8 cellular contexts compared by ENCODE assay signal in genomic region chr10:70106958-70107791, GRCh38. TPM values are rescaled to one million over a fixed set of nuclear protein-coding genes. Genes with fewer than 3 reads are reported as not detected.
DNase-seq lines count a peak whose midpoint lies in the region; ATAC-seq and TF ChIP-seq lines count a peak whose summit lies in the region.

No MANE protein-coding gene starts in this region.

- no peaks in the 10 kb centered on the region for H3K79me1 ChIP-seq in IMR-90 (ENCODE audit: low read depth in 1 of 2, low read length in 2 of 2)

- peak; percentile 29 to 32 for ATAC-seq in activated naive CD4-positive, alpha-beta T cell treated with anti-CD3 and anti-CD28 coated beads, Interleukin-2, amount 50 U/mL, for 72 hours
- ATAC-seq in IMR-90 (ENCODE audit: low read depth), result 0 out of 2 replicates have a peak, but pooled peaks have one; percentile 24
- ATAC-seq in stimulated activated naive CD8-positive, alpha-beta T cell treated with anti-CD3 and anti-CD28 coated beads, Interleukin-15, amount 100 ng/mL, for 72 hours, result peak; percentile 82

- H3K18ac ChIP-seq in IMR-90 (ENCODE audit: low read depth, low read length), result no peak overlapping the region

- no peak overlapping the region for H3K4me2 ChIP-seq in IMR-90 (ENCODE audit: low read depth, low read length)

- H3K4me3 ChIP-seq in IMR-90 (ENCODE audit: insufficient read depth, low read depth, low read length), result no peak overlapping the region
- H3K4me3 ChIP-seq in dorsolateral prefrontal cortex, result no peak overlapping the region

- 81% methylated on average over 12 of the region's 22 CpGs; no CpG with 5 or more reads in 1 of the 2 experiments for WGBS in IMR-90 (ENCODE audit: extremely low coverage in 2 of 2, insufficient read length in 1 of 2), 2 experiments

- H3K9ac ChIP-seq in IMR-90 (ENCODE audit: low read depth, low read length), result no peak overlapping the region

- no peak overlapping the region for H3K4ac ChIP-seq in IMR-90 (ENCODE audit: low read depth, low read length)

- H3K56ac ChIP-seq in IMR-90 (ENCODE audit: extremely low read depth, insufficient read depth, low read length), result no peak overlapping the region

- no peak overlapping the region for H2AK9ac ChIP-seq in IMR-90 (replicated peaks; ENCODE audit: low read depth, low read length, poor library complexity)

- H3K4me3 Mint-ChIP-seq in activated naive CD4-positive, alpha-beta T cell treated with anti-CD3 and anti-CD28 coated beads, Interleukin-2, amount 10 ng/mL, durations not matched to agents 7 days and 5 days, result no peak overlapping the region
- H3K4me3 Mint-ChIP-seq in stimulated activated naive CD8-positive, alpha-beta T cell treated with anti-CD3 and anti-CD28 coated beads, Interleukin-15, amount 100 ng/mL, for 72 hours, result no peak overlapping the region

- peaks cover 6% of the 10 kb centered on the region for H3K4me1 Mint-ChIP-seq in activated naive CD4-positive, alpha-beta T cell treated with anti-CD3 and anti-CD28 coated beads, Interleukin-2, amount 10 ng/mL, durations not matched to agents 7 days and 5 days
- peaks cover 19% of the 10 kb centered on the region for H3K4me1 Mint-ChIP-seq in stimulated activated naive CD8-positive, alpha-beta T cell treated with anti-CD3 and anti-CD28 coated beads, Interleukin-15, amount 100 ng/mL, for 72 hours

- H3K4me1 ChIP-seq in IMR-90 (ENCODE audit: control insufficient read depth, insufficient read depth, low read length), result no peaks in the 10 kb centered on the region

- no peaks in the 10 kb centered on the region; the same call in 1 of the 2 replicates for H3K9me1 ChIP-seq in IMR-90 (ENCODE audit: insufficient read depth, low read length)

- no peaks in the 10 kb centered on the region for H3K36me3 Mint-ChIP-seq in activated naive CD4-positive, alpha-beta T cell treated with anti-CD3 and anti-CD28 coated beads, Interleukin-2, amount 50 U/mL, for 72 hours
- H3K36me3 Mint-ChIP-seq in activated naive CD4-positive, alpha-beta T cell treated with anti-CD3 and anti-CD28 coated beads, Interleukin-2, amount 10 ng/mL, durations not matched to agents 7 days and 5 days, result peaks cover 2% of the 10 kb centered on the region

- H3K27me3 ChIP-seq in IMR-90 (ENCODE audit: control insufficient read depth, insufficient read depth, low read length) (no peaks in the 10 kb centered on the region), dorsolateral prefrontal cortex (no peaks in the 10 kb centered on the region)

- intact Hi-C loops in IMR-90 (cut with micrococcal nuclease), result no loop called here
- intact Hi-C loops in dorsolateral prefrontal cortex (cut with DNase I), result no loop called here

- dilution Hi-C loops in IMR-90 (cut with HindIII; ENCODE audit: low sequenced_read_pairs, unreplicated experiment), result no loop called here

- CTCF ChIA-PET in activated naive CD4-positive, alpha-beta T cell treated with anti-CD3 and anti-CD28 coated beads, Interleukin-2, amount 10 ng/mL, durations not matched to agents 7 days and 5 days (lab: Charles Lee), result interaction anchor here (2.1 to 2.9 kb wide), 3 partner anchors 9 to 11 kb away, joined by 5 to 18 read pairs (median 7); no protein-coding TSS in a partner anchor
- CTCF ChIA-PET in IMR-90 (lab: Yijun Ruan, JAX), result interaction anchor here (0.7 kb wide), 1 partner anchor 19 kb away, joined by 3 read pairs; no protein-coding TSS in a partner anchor

- H3K36me3 ChIP-seq in IMR-90 (ENCODE audit: control insufficient read depth, insufficient read depth, low read length), result peaks cover 17% of the 10 kb centered on the region

- no peak overlapping the region for H4K91ac ChIP-seq in IMR-90 (ENCODE audit: insufficient read depth, low read depth, low read length)

- no peaks in the 10 kb centered on the region for H4K20me1 ChIP-seq in IMR-90 (ENCODE audit: insufficient read depth, low read length)

- no peak overlapping the region for H2BK15ac ChIP-seq in IMR-90 (ENCODE audit: low read depth, low read length)

- BruUV-seq in IMR-90 (replicated peaks; lab: Mats Ljungman, UMichigan), result no TSS peak

- no peaks in the 10 kb centered on the region for H3K9me3 Mint-ChIP-seq in activated naive CD4-positive, alpha-beta T cell treated with anti-CD3 and anti-CD28 coated beads, Interleukin-2, amount 50 U/mL, for 72 hours
- H3K9me3 Mint-ChIP-seq in activated naive CD4-positive, alpha-beta T cell treated with anti-CD3 and anti-CD28 coated beads, Interleukin-2, amount 10 ng/mL, durations not matched to agents 7 days and 5 days, result no peaks in the 10 kb centered on the region
- no peaks in the 10 kb centered on the region for H3K9me3 Mint-ChIP-seq in stimulated activated naive CD8-positive, alpha-beta T cell treated with anti-CD3 and anti-CD28 coated beads, Interleukin-15, amount 100 ng/mL, for 72 hours

- TF ChIP-seq RAD21 in IMR-90 (IDR thresholded peaks at IDR 0.05; ENCODE audit: low read length), result no peak

- TF ChIP-seq POLR2A in IMR-90 (IDR thresholded peaks at IDR 0.05; ENCODE audit: low read depth, low read length), result no peak

- no peaks in the 10 kb centered on the region for H3K27me3 Mint-ChIP-seq in activated naive CD4-positive, alpha-beta T cell treated with anti-CD3 and anti-CD28 coated beads, Interleukin-2, amount 10 ng/mL, durations not matched to agents 7 days and 5 days
- H3K27me3 Mint-ChIP-seq in stimulated activated naive CD8-positive, alpha-beta T cell treated with anti-CD3 and anti-CD28 coated beads, Interleukin-15, amount 100 ng/mL, for 72 hours, result no peaks in the 10 kb centered on the region

- POLR2A ChIA-PET in IMR-90 (lab: Charles Lee; ENCODE audit: unreplicated experiment), result no interaction called here

- no peak overlapping the region for H3K23ac ChIP-seq in IMR-90 (ENCODE audit: low read depth, low read length)

- no peak overlapping the region for H2BK20ac ChIP-seq in IMR-90 (ENCODE audit: low read depth, low read length)

- H2BK5ac ChIP-seq in IMR-90 (ENCODE audit: low read depth, low read length, poor library complexity, severe bottlenecking), result no peak overlapping the region

- H3K14ac ChIP-seq in IMR-90 (replicated peaks; ENCODE audit: low read depth, low read length), result no peak overlapping the region

- H3K27ac ChIP-seq in IMR-90 (ENCODE audit: insufficient read depth, low read length) (no peak overlapping the region), dorsolateral prefrontal cortex (no peak overlapping the region)

- in situ Hi-C loops in IMR-90 (cut with MboI; ENCODE audit: low sequenced_read_pairs), result no loop called here

- H2AFZ ChIP-seq in IMR-90 (replicated peaks; ENCODE audit: low read length, poor library complexity), result peak overlapping the region; percentile 34

- no peak overlapping the region for H2AK5ac ChIP-seq in IMR-90 (ENCODE audit: low read depth, low read length)

- TF ChIP-seq CTCF in IMR-90 (conservative IDR thresholded peaks at IDR 0.05; ENCODE audit: low read depth, low read length) (peak; percentile 24; the same call in 1 of the 2 replicates), dorsolateral prefrontal cortex (IDR thresholded peaks at IDR 0.05 in 54 of 56, conservative IDR thresholded peaks at IDR 0.05 in 2 of 56; ENCODE audit: low read depth in 1 of 56, partially characterized antibody in 56 of 56) (peak in 42 of 56 donors; percentile 11 to 51 (median 34))

- H2BK120ac ChIP-seq in IMR-90 (ENCODE audit: low read depth, low read length), result no peak overlapping the region

- peak in 1 of 2 donors; percentile 44 for DNase-seq in activated naive CD4-positive, alpha-beta T cell treated with anti-CD3 and anti-CD28 coated beads, Interleukin-2, amount 50 U/mL, for 72 hours (ENCODE audit: low spot score in 2 of 2)
- DNase-seq in activated naive CD4-positive, alpha-beta T cell treated with anti-CD3 and anti-CD28 coated beads, Interleukin-2, amount 10 ng/mL, durations not matched to agents 7 days and 5 days, result no peak
- DNase-seq in IMR-90 (no peak), dorsolateral prefrontal cortex (no peak), NCI-H226 (no peak), NCI-H2081 treated with DMSO at 0.1 percent for 48 hours (lab: John Stamatoyannopoulos, UW) (no peak), LoVo (ENCODE audit: low spot score) (no peak)
- DNase-seq in stimulated activated naive CD8-positive, alpha-beta T cell treated with anti-CD3 and anti-CD28 coated beads, Interleukin-15, amount 100 ng/mL, for 72 hours, result peak in 1 of 2 donors; percentile 32

- H4K5ac ChIP-seq in IMR-90 (ENCODE audit: low read depth, low read length), result no peak overlapping the region

- H3K27ac Mint-ChIP-seq in activated naive CD4-positive, alpha-beta T cell treated with anti-CD3 and anti-CD28 coated beads, Interleukin-2, amount 50 U/mL, for 72 hours, result peak overlapping the region in 1 of 2 donors; percentile 30
- no peak overlapping the region for H3K27ac Mint-ChIP-seq in activated naive CD4-positive, alpha-beta T cell treated with anti-CD3 and anti-CD28 coated beads, Interleukin-2, amount 10 ng/mL, durations not matched to agents 7 days and 5 days
- H3K27ac Mint-ChIP-seq in stimulated activated naive CD8-positive, alpha-beta T cell treated with anti-CD3 and anti-CD28 coated beads, Interleukin-15, amount 100 ng/mL, for 72 hours, result no peak overlapping the region

- no peak overlapping the region for H4K8ac ChIP-seq in IMR-90 (ENCODE audit: low read depth in 2 of 2, low read length in 2 of 2)

- H3K9me3 ChIP-seq in IMR-90 (ENCODE audit: control insufficient read depth, insufficient read depth, low read length), result no peaks in the 10 kb centered on the region

RNA-seq across cellular contexts. Expression of gene AIFM2, which starts 25.4 kb away (rescaled TPM):
- 10 to 100 TPM in 1 of 2 donors, 1 to 10 TPM in 1; 5.1 to 10.5 TPM for total RNA-seq in activated naive CD4-positive, alpha-beta T cell treated with anti-CD3 and anti-CD28 coated beads, Interleukin-2, amount 50 U/mL, for 72 hours
- total RNA-seq in IMR-90 (2012; rRNA removed) (1.7 and 2.0 TPM in 2 replicates), dorsolateral prefrontal cortex (10 to 100 TPM in 50 of 120 experiments, 1 to 10 TPM in 70; 4.5 to 17.0 (median 9.4) TPM)
- polyA plus RNA-seq in IMR-90 (2012; rRNA removed), result 4.5 and 4.6 TPM in 2 replicates
- 3.6 and 5.9 TPM in 2 replicates for polyA plus RNA-seq in IMR-90 (2012; cell fraction: cytosol; rRNA removed)
- 6.3 and 6.9 TPM in 2 replicates for polyA plus RNA-seq in IMR-90 (2012; cell fraction: nucleus; rRNA removed; ENCODE audit: low replicate concordance)

RNA-seq across cellular contexts. Expression of gene TYSND1, which starts 39.3 kb away (rescaled TPM):
- 10 to 100 TPM in 1 of 2 donors, 1 to 10 TPM in 1; 6.4 to 15.4 TPM for total RNA-seq in activated naive CD4-positive, alpha-beta T cell treated with anti-CD3 and anti-CD28 coated beads, Interleukin-2, amount 50 U/mL, for 72 hours
- 2.8 and 2.9 TPM in 2 replicates for total RNA-seq in IMR-90 (2012; rRNA removed)
- polyA plus RNA-seq in IMR-90 (2012; rRNA removed), result 4.1 and 4.6 TPM in 2 replicates
- polyA plus RNA-seq in IMR-90 (2012; cell fraction: cytosol; rRNA removed), result 4.0 and 5.5 TPM in 2 replicates
- 12.4 and 20.6 TPM in 2 replicates for polyA plus RNA-seq in IMR-90 (2012; cell fraction: nucleus; rRNA removed; ENCODE audit: low replicate concordance)
- total RNA-seq in dorsolateral prefrontal cortex, result 10 to 100 TPM in 117 of 120 experiments, 1 to 10 TPM in 3; 8.9 to 21.6 (median 15.1) TPM

RNA-seq across cellular contexts. Expression of gene MACROH2A2, which starts 54.5 kb away (rescaled TPM):
- total RNA-seq in activated naive CD4-positive, alpha-beta T cell treated with anti-CD3 and anti-CD28 coated beads, Interleukin-2, amount 50 U/mL, for 72 hours, result 1 to 10 TPM; 2.0 to 6.3 TPM
- 16.7 and 17.4 TPM in 2 replicates for total RNA-seq in IMR-90 (2012; rRNA removed)
- polyA plus RNA-seq in IMR-90 (2012; rRNA removed), result 14.5 and 16.1 TPM in 2 replicates
- polyA plus RNA-seq in IMR-90 (2012; cell fraction: cytosol; rRNA removed), result 11.7 and 11.8 TPM in 2 replicates
- polyA plus RNA-seq in IMR-90 (2012; cell fraction: nucleus; rRNA removed; ENCODE audit: low replicate concordance), result 6.0 and 7.7 TPM in 2 replicates
- total RNA-seq in dorsolateral prefrontal cortex, result 10 to 100 TPM in 57 of 120 experiments, 1 to 10 TPM in 63; 5.9 to 17.4 (median 9.8) TPM

Comparison
In these comparisons a context has a peak if more than half of its experiments do, and no peak if none do; other contexts are left out.
1. ATAC-seq: peak in every context shown above with its lines; median percentile 82 in stimulated activated naive CD8-positive, alpha-beta T cell treated with anti-CD3 and anti-CD28 coated beads, Interleukin-15, amount 100 ng/mL, for 72 hours; 30 in activated naive CD4-positive, alpha-beta T cell treated with anti-CD3 and anti-CD28 coated beads, Interleukin-2, amount 50 U/mL, for 72 hours; 24 in IMR-90.